Comparison of ENCODE assay signal across 1 cellular context in genomic region chr3:197456271-197457091, GRCh38.
TF ChIP-seq lines count a peak whose summit lies in the region.

No MANE protein-coding gene starts in this region.

TF ChIP-seq in HepG2, 621 proteins besides CTCF, POLR2A, EP300 and RAD21 (continued from another document and continues in another):
- TF ChIP-seq TFDP1 (CRISPR knock-in tag; IDR thresholded peaks at IDR 0.05; ENCODE audit: borderline replicate concordance) (no peak), HHEX (CRISPR knock-in tag; IDR thresholded peaks at IDR 0.05) (no peak), ZNF329 (CRISPR knock-in tag; IDR thresholded peaks at IDR 0.05; ENCODE audit: low read depth) (no peak), MAFK (conservative IDR thresholded peaks at IDR 0.05 in 1 of 2, IDR thresholded peaks at IDR 0.05 in 1 of 2; ENCODE audit: low read length in 2 of 2) (no peak), ZNF589 (CRISPR knock-in tag; conservative IDR thresholded peaks at IDR 0.05) (peak; percentile 55; the same call in 1 of the 2 replicates), PAWR (CRISPR knock-in tag; IDR thresholded peaks at IDR 0.05; ENCODE audit: borderline replicate concordance) (no peak), CSRNP2 (CRISPR knock-in tag; conservative IDR thresholded peaks at IDR 0.05; ENCODE audit: low read depth) (no peak), ZNF615 (CRISPR knock-in tag; IDR thresholded peaks at IDR 0.05; ENCODE audit: borderline replicate concordance) (no peak), FOSL2 (CRISPR knock-in tag; IDR thresholded peaks at IDR 0.05) (no peak), BRF2 (CRISPR knock-in tag; IDR thresholded peaks at IDR 0.05) (no peak), MXD3 (CRISPR knock-in tag; IDR thresholded peaks at IDR 0.05) (0 out of 2 replicates have a peak, but pooled peaks have one; percentile 46), ETS1 (CRISPR knock-in tag; IDR thresholded peaks at IDR 0.05) (no peak), SALL2 (CRISPR knock-in tag; IDR thresholded peaks at IDR 0.05) (no peak), LCORL (IDR thresholded peaks at IDR 0.05) (no peak), LCORL (CRISPR knock-in tag; IDR thresholded peaks at IDR 0.05) (no peak), ZNF205 (CRISPR knock-in tag; IDR thresholded peaks at IDR 0.05) (peak; percentile 92), FOXK1 (CRISPR knock-in tag; IDR thresholded peaks at IDR 0.05; ENCODE audit: borderline replicate concordance, low read depth) (no peak), ZBTB21 (CRISPR knock-in tag; IDR thresholded peaks at IDR 0.05) (no peak), ZNF850 (CRISPR knock-in tag; conservative IDR thresholded peaks at IDR 0.05) (no peak), STAT5B (CRISPR knock-in tag; IDR thresholded peaks at IDR 0.05) (no peak), SP140L (CRISPR knock-in tag; IDR thresholded peaks at IDR 0.05; ENCODE audit: borderline replicate concordance) (no peak), JUNB (CRISPR knock-in tag; IDR thresholded peaks at IDR 0.05; ENCODE audit: borderline replicate concordance) (no peak), MAX (IDR thresholded peaks at IDR 0.05) (peak; percentile 79), ZNF687 (CRISPR knock-in tag; IDR thresholded peaks at IDR 0.05) (peak; percentile 96), ZNF724P (CRISPR knock-in tag; IDR thresholded peaks at IDR 0.05; ENCODE audit: borderline replicate concordance) (no peak), ZNF605 (CRISPR knock-in tag; IDR thresholded peaks at IDR 0.05) (peak; percentile 86; the same call in 1 of the 2 replicates), TOPORS (CRISPR knock-in tag; IDR thresholded peaks at IDR 0.05) (no peak), ZNF609 (CRISPR knock-in tag; IDR thresholded peaks at IDR 0.05; ENCODE audit: borderline replicate concordance) (no peak), ATRX (CRISPR knock-in tag; IDR thresholded peaks at IDR 0.05; ENCODE audit: borderline replicate concordance) (no peak), KIAA2018 (CRISPR knock-in tag; IDR thresholded peaks at IDR 0.05; ENCODE audit: borderline replicate concordance) (no peak), BCL6 (CRISPR knock-in tag; IDR thresholded peaks at IDR 0.05) (0 out of 2 replicates have a peak, but pooled peaks have one; percentile 16), SPEN (CRISPR knock-in tag; IDR thresholded peaks at IDR 0.05; ENCODE audit: low read depth) (no peak; the same call in 1 of the 2 replicates), NCOA5 (CRISPR knock-in tag; IDR thresholded peaks at IDR 0.05) (no peak)
